In the genomic region with DNA sequence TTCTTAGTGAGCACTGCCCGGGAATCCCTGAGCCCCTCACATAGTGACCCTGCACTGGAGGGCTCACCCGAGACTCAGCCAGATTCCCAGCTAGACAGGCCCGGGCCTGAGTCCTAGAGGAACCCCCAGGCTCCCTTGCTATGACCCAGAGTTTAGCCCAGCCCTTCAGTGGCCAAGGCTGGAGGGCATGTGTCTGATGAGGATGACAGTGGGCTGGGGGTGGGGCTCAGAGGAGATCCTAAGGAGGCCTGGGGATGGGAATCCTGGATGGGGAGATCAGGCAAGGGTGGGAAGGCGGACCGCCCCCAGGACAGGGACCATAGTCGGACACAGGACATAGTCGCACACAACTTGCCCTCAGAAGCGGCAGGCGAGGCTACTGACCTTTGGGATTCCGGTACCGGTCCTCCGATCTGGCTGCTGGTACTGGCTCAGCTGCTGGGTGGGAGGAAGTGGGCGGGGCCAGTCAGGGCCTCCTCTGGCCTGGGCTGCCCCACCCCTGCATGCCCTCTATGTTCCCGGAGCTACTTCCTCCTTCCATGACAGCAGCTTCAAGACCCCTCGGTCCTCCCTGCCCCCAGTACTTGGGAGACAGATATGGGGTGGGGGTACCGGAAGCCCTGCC, we compare ENCODE assay signal across 8 cellular contexts. TPM values are rescaled to one million over a fixed set of nuclear protein-coding genes. Genes with fewer than 3 reads are reported as not detected.
DNase-seq lines count a peak whose midpoint lies in the region; ATAC-seq and TF ChIP-seq lines count a peak whose summit lies in the region.

No MANE protein-coding gene starts in this region.

- no peak for TF ChIP-seq CTCF in nephron progenitor cell (IDR thresholded peaks at IDR 0.05)

- H3K27me3 Mint-ChIP-seq in T-helper 17 cell (no peaks in the 10 kb centered on the region), nephron progenitor cell (ENCODE audit: low read depth, poor library complexity) (peaks cover 11% of the 10 kb centered on the region)

- DNase-seq in AG08395 (ENCODE audit: low spot score), result peak; percentile 31
- peak; percentile 23 to 59 (median 54) for DNase-seq in T-helper 17 cell
- peak; percentile 48 for DNase-seq in central memory CD4-positive, alpha-beta T cell
- DNase-seq in nephron progenitor cell, result peak; percentile 50
- peak in 1 of 2 donors; percentile 86 for DNase-seq in aorta
- DNase-seq in COLO829 (ENCODE audit: low spot score), result no peak

- no peaks in the 10 kb centered on the region for H3K9me3 Mint-ChIP-seq in nephron progenitor cell

- H3K36me3 ChIP-seq in aorta (ENCODE audit: control insufficient read depth in 1 of 2, insufficient read depth in 2 of 2, low read length in 1 of 2), result no peaks in the 10 kb centered on the region

- H3K27ac Mint-ChIP-seq in T-helper 17 cell (peak overlapping the region; percentile 87), nephron progenitor cell (peak overlapping the region; percentile 71)

- no peaks in the 10 kb centered on the region for H3K9me3 ChIP-seq in T-helper 17 cell (ENCODE audit: control insufficient read depth, low read length, poor library complexity, severe bottlenecking)
- no peaks in the 10 kb centered on the region for H3K9me3 ChIP-seq in aorta (ENCODE audit: control insufficient read depth, low read length)

- peak; percentile 51 for ATAC-seq in GM21515 (IDR thresholded peaks at IDR 0.05; ENCODE audit: unreplicated experiment)
- ATAC-seq in T-helper 17 cell, result peak; percentile 74
- ATAC-seq in aorta (ENCODE audit: low FRiP score), result peak; percentile 58
- ATAC-seq in GM21717 (IDR thresholded peaks at IDR 0.05; ENCODE audit: unreplicated experiment), result no peak

- no peak overlapping the region for H3K27ac ChIP-seq in aorta (ENCODE audit: low read depth in 1 of 2, low read length in 2 of 2)

- no peaks in the 10 kb centered on the region for H3K27me3 ChIP-seq in aorta (ENCODE audit: control insufficient read depth in 1 of 2, insufficient read depth in 2 of 2, low read length in 1 of 2)

- intact Hi-C loops in aorta (cut with DNase I), result no loop called here

- H3K36me3 Mint-ChIP-seq in T-helper 17 cell (ENCODE audit: low read depth), result peaks cover under 1% of the 10 kb centered on the region
- no peaks in the 10 kb centered on the region for H3K36me3 Mint-ChIP-seq in nephron progenitor cell (ENCODE audit: low read depth)

- H3K4me3 ChIP-seq in aorta (ENCODE audit: low read length in 2 of 2), result no peak overlapping the region

- 85 to 89% methylated on average over 16 of the region's 16 CpGs for WGBS in aorta, 2 donors

- H3K4me1 ChIP-seq in aorta (ENCODE audit: control insufficient read depth in 1 of 2, insufficient read depth in 2 of 2, low read length in 2 of 2), result no peaks in the 10 kb centered on the region

- H3K4me1 Mint-ChIP-seq in T-helper 17 cell (peaks cover 19% of the 10 kb centered on the region), nephron progenitor cell (peaks cover 20% of the 10 kb centered on the region)

- H3K4me3 Mint-ChIP-seq in T-helper 17 cell, result peak overlapping the region; percentile 96
- no peak overlapping the region for H3K4me3 Mint-ChIP-seq in nephron progenitor cell

RNA-seq across cellular contexts. Expression of a gene that starts 1.1 kb away (rescaled TPM):
- total RNA-seq in T-helper 17 cell (10 to 100 TPM; 19.5 to 31.1 TPM), aorta (1 to 10 TPM; 5.1 to 7.1 TPM)
- 1 to 10 TPM in 1 of 2 donors, under 1 TPM in 1; 0.50 to 6.7 TPM for polyA plus RNA-seq in aorta

RNA-seq across cellular contexts. Expression of a gene that starts 12.4 kb away (rescaled TPM):
- total RNA-seq in T-helper 17 cell (not detected), aorta (not detected)
- polyA plus RNA-seq in aorta, result not detected

RNA-seq across cellular contexts. Expression of a gene that starts 20.0 kb away (rescaled TPM):
- total RNA-seq in T-helper 17 cell, result not detected
- total RNA-seq in aorta, result not detected
- polyA plus RNA-seq in aorta, result not detected

RNA-seq across cellular contexts. Expression of a gene that starts 34.7 kb away (rescaled TPM):
- total RNA-seq in T-helper 17 cell (10 to 100 TPM in 1 of 2 donors, 1 to 10 TPM in 1; 9.9 to 11.3 TPM), aorta (not detected)
- polyA plus RNA-seq in aorta, result not detected

RNA-seq across cellular contexts. Expression of a gene that starts 41.7 kb away (rescaled TPM):
- total RNA-seq in T-helper 17 cell, result under 1 TPM; 0.02 to 0.16 TPM
- total RNA-seq in aorta, result 1 to 10 TPM; 1.5 to 3.2 TPM
- under 1 TPM in 1 of 2 donors, not detected in 1; 0.03 TPM for polyA plus RNA-seq in aorta
